ENCODE assay signal across 1 cellular context in genomic region chr19:40702337-40703012, GRCh38.
TF ChIP-seq lines count a peak whose summit lies in the region.

No MANE protein-coding gene starts in this region.

TF ChIP-seq in HepG2, 621 proteins besides CTCF, POLR2A, EP300 and RAD21 (continues in another document):
- TF ChIP-seq ZNF574 (CRISPR knock-in tag; IDR thresholded peaks at IDR 0.05), result no peak
- no peak for TF ChIP-seq ZFP41 (CRISPR knock-in tag; IDR thresholded peaks at IDR 0.05; ENCODE audit: borderline replicate concordance)
- 0 out of 2 replicates have a peak, but pooled peaks have one; percentile 38 for TF ChIP-seq MEIS1 (CRISPR knock-in tag; IDR thresholded peaks at IDR 0.05; ENCODE audit: borderline replicate concordance)
- TF ChIP-seq ZNF263 (CRISPR knock-in tag; IDR thresholded peaks at IDR 0.05), result no peak
- TF ChIP-seq PBX2 (CRISPR knock-in tag; IDR thresholded peaks at IDR 0.05), result no peak
- TF ChIP-seq HNF4A (CRISPR knock-in tag; IDR thresholded peaks at IDR 0.05), result no peak
- TF ChIP-seq KDM5B (CRISPR knock-in tag; IDR thresholded peaks at IDR 0.05; ENCODE audit: borderline replicate concordance), result no peak
- TF ChIP-seq THAP11 (CRISPR knock-in tag; IDR thresholded peaks at IDR 0.05), result peak; percentile 21; the same call in 1 of the 2 replicates
- TF ChIP-seq IRX3 (CRISPR knock-in tag; IDR thresholded peaks at IDR 0.05; ENCODE audit: borderline replicate concordance, low read depth), result no peak
- 0 out of 2 replicates have a peak, but pooled peaks have one; percentile 35 for TF ChIP-seq SIN3B (IDR thresholded peaks at IDR 0.05; ENCODE audit: low read length)
- TF ChIP-seq ZNF790 (CRISPR knock-in tag; IDR thresholded peaks at IDR 0.05; ENCODE audit: borderline replicate concordance), result no peak
- TF ChIP-seq DZIP1 (CRISPR knock-in tag; IDR thresholded peaks at IDR 0.05), result no peak
- no peak for TF ChIP-seq RNF2 (conservative IDR thresholded peaks at IDR 0.05; ENCODE audit: low read depth)
- TF ChIP-seq KAT2B (IDR thresholded peaks at IDR 0.05; ENCODE audit: borderline replicate concordance, low read depth, low read length), result no peak
- TF ChIP-seq ZNF230 (CRISPR knock-in tag; IDR thresholded peaks at IDR 0.05), result 0 out of 2 replicates have a peak, but pooled peaks have one; percentile 26
- no peak for TF ChIP-seq AHR (CRISPR knock-in tag; IDR thresholded peaks at IDR 0.05)
- no peak for TF ChIP-seq MTA3 (CRISPR knock-in tag; IDR thresholded peaks at IDR 0.05)
- no peak for TF ChIP-seq PTBP1 (IDR thresholded peaks at IDR 0.05; ENCODE audit: low read depth, low read length, poor library complexity, severe bottlenecking)
- no peak for TF ChIP-seq IRF1 (CRISPR knock-in tag; IDR thresholded peaks at IDR 0.05; ENCODE audit: low read depth)
- TF ChIP-seq NR2F6 (IDR thresholded peaks at IDR 0.05), result no peak
- peak; percentile 33; the same call in 1 of the 2 replicates for TF ChIP-seq NR2F6 (CRISPR knock-in tag; IDR thresholded peaks at IDR 0.05)
- TF ChIP-seq ZNF83 (CRISPR knock-in tag; IDR thresholded peaks at IDR 0.05; ENCODE audit: borderline replicate concordance), result no peak
- no peak for TF ChIP-seq TFAP4 (IDR thresholded peaks at IDR 0.05; ENCODE audit: borderline replicate concordance, low read depth)
- 0 out of 2 replicates have a peak, but pooled peaks have one; percentile 8 for TF ChIP-seq FOXO1 (CRISPR knock-in tag; IDR thresholded peaks at IDR 0.05)
- TF ChIP-seq ZXDC (CRISPR knock-in tag; IDR thresholded peaks at IDR 0.05), result 0 out of 2 replicates have a peak, but pooled peaks have one; percentile 39
- TF ChIP-seq GATAD1 (CRISPR knock-in tag; IDR thresholded peaks at IDR 0.05), result no peak
- no peak for TF ChIP-seq EZH2 (conservative IDR thresholded peaks at IDR 0.05; ENCODE audit: low read depth, low read length)
- TF ChIP-seq TEAD3 (CRISPR knock-in tag; optimal IDR thresholded peaks at IDR 0.05; ENCODE audit: borderline replicate concordance), result peak; percentile 30
- no peak for TF ChIP-seq USF2 (IDR thresholded peaks at IDR 0.05; ENCODE audit: low read depth, low read length)
- TF ChIP-seq USF2 (CRISPR knock-in tag; IDR thresholded peaks at IDR 0.05; ENCODE audit: borderline replicate concordance), result no peak
- TF ChIP-seq BRF2 (CRISPR knock-in tag; IDR thresholded peaks at IDR 0.05), result no peak
- 0 out of 2 replicates have a peak, but pooled peaks have one; percentile 33 for TF ChIP-seq ZNF691 (CRISPR knock-in tag; IDR thresholded peaks at IDR 0.05; ENCODE audit: borderline replicate concordance, low read depth)
- TF ChIP-seq ZSCAN31 (CRISPR knock-in tag; IDR thresholded peaks at IDR 0.05; ENCODE audit: low read depth), result no peak
- TF ChIP-seq NFKBIZ (CRISPR knock-in tag; IDR thresholded peaks at IDR 0.05), result no peak
- TF ChIP-seq HNRNPUL1 (IDR thresholded peaks at IDR 0.05; ENCODE audit: low read depth, low read length), result no peak
- peak; percentile 54; the same call in 1 of the 2 replicates for TF ChIP-seq ARID4A (CRISPR knock-in tag; IDR thresholded peaks at IDR 0.05; ENCODE audit: borderline replicate concordance)
